In the genomic region with DNA sequence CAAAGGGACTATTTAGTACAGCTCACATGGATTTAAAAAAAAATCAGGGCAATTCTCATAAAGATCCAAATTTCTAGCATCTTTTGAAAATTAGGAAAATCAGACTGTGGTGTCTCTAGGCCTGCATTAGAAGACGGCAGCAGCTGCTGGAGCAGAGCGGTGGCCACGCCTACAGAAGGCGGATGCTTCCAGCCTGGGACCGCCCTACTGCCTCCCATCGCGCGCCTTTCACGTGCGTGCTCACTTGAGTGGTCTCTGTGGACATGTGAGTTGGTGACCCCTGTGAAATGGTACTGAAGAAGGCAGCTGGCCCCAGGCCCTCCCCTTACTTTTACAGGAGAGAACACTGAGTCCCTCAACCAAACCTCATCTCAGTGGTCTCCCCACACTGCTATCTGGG, we compare ENCODE assay signal across 19 cellular contexts.
"Had no signal": no experiment of that assay in that cellular context is flagged by ENCODE, and none has a peak within 500 bp of the region (broad histone marks: within the 10 kb centered on the region; RNA-seq: fewer than 3 reads in every experiment).

No MANE protein-coding gene starts in this region.

- H3K9ac ChIP-seq: neural progenitor cell had no signal

- H3K27me3 Mint-ChIP-seq: activated naive CD8-positive, alpha-beta T cell treated with anti-CD3 and anti-CD28 coated beads, Interleukin-2, amount 50 U/mL, for 24 hours; naive thymus-derived CD8-positive, alpha-beta T cell had no signal

- H3K4me2 ChIP-seq: neural progenitor cell, smooth muscle cell had no signal

- H3K27ac ChIP-seq: neural progenitor cell, VCaP had no signal

- H3K4me1 ChIP-seq: right lobe of liver had no signal

- ATAC-seq: activated naive CD8-positive, alpha-beta T cell treated with anti-CD3 and anti-CD28 coated beads, Interleukin-2, amount 50 U/mL, for 24 hours; left lobe of liver; lower lobe of right lung; naive thymus-derived CD8-positive, alpha-beta T cell; right lobe of liver; stimulated activated naive CD8-positive, alpha-beta T cell treated with anti-CD3 and anti-CD28 coated beads, Interleukin-15, Interleukin-2, amounts not matched to agents 100 U/mL and 50 U/mL, for 24 hours had no signal

- H3K4me1 Mint-ChIP-seq: neural progenitor cell had no signal

- H3K27ac Mint-ChIP-seq: activated naive CD8-positive, alpha-beta T cell treated with anti-CD3 and anti-CD28 coated beads, Interleukin-2, amount 50 U/mL, for 24 hours; neural progenitor cell had no signal

- H2AFZ ChIP-seq: neural progenitor cell had no signal

- H3K9me3 ChIP-seq: lower lobe of right lung, right lobe of liver, thyroid gland had no signal

- H3K4me3 ChIP-seq: lower lobe of right lung, neural progenitor cell, right lobe of liver, smooth muscle cell, thyroid gland had no signal

- H3K9me3 Mint-ChIP-seq: activated naive CD8-positive, alpha-beta T cell treated with anti-CD3 and anti-CD28 coated beads, Interleukin-2, amount 50 U/mL, for 24 hours; naive thymus-derived CD8-positive, alpha-beta T cell; neural progenitor cell had no signal

- DNase-seq: activated CD4-positive, alpha-beta T cell treated with anti-CD3 and anti-CD28 coated beads for 1 hour; activated CD4-positive, alpha-beta T cell treated with anti-CD3 and anti-CD28 coated beads, Interleukin-2, amount 50 U/mL, for 4 hours; activated gamma-delta T cell; activated naive CD4-positive, alpha-beta T cell treated with anti-CD3 and anti-CD28 coated beads, Interleukin-2, amount 50 U/mL, for 16 hours; activated naive CD8-positive, alpha-beta T cell treated with anti-CD3 and anti-CD28 coated beads, Interleukin-2, amount 50 U/mL, for 24 hours; cerebellar nuclear complex; cortex of kidney; kidney; lower lobe of right lung; naive thymus-derived CD8-positive, alpha-beta T cell; right lobe of liver; stimulated activated CD4-positive, alpha-beta T cell treated with anti-CD3 and anti-CD28 coated beads, Interleukin-2, amount 100 ng/mL, for 48 hours; stimulated activated CD8-positive, alpha-beta memory T cell treated with anti-CD3 and anti-CD28 coated beads, Interleukin-4, amount 100 ng/mL, for 48 hours; stimulated activated naive CD8-positive, alpha-beta T cell treated with anti-CD3 and anti-CD28 coated beads, Interleukin-15, Interleukin-2, amounts not matched to agents 100 U/mL and 50 U/mL, for 24 hours; thyroid gland had no signal

- H3K4me3 Mint-ChIP-seq: activated naive CD8-positive, alpha-beta T cell treated with anti-CD3 and anti-CD28 coated beads, Interleukin-2, amount 50 U/mL, for 24 hours; naive thymus-derived CD8-positive, alpha-beta T cell; neural progenitor cell had no signal

- H3K36me3 ChIP-seq: neural progenitor cell, right lobe of liver, thyroid gland had no signal

- H3K27me3 ChIP-seq: neural progenitor cell, right lobe of liver, thyroid gland had no signal
